1 cellular context compared by ENCODE assay signal in the genomic region with DNA sequence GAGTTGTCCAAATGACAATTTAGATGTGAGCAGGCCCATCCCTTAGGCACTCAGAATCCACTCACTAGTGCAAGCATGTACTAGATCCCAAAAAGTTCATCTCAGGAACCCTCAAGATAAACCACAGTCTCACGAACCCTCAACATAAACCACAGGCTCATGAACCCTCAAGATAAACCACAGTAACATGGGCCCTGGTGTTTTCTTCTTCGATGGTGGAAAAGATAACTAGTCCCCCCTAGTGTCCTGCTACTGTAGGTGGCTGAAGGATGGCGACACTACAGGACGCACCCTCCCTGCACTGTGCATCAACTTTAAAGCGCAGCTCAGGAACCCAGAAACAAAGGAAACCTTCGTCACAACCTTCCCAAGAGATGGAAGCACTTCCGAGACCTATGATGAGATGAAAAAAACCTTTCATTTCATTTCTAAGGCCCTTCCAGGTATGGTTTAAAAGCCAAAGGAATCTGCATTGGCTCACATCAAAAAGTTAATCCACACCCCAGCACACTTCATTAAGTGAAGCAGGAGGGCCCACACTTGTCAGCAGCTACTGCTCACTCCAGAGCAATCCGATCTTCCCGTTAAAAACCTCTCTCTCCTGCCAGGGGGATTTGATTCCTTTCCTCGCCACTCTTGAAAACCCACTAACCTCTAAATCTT.
TF ChIP-seq lines count a peak whose summit lies in the region.

No MANE protein-coding gene starts in this region.

TF ChIP-seq in GM12878, 131 proteins besides CTCF, POLR2A, EP300 and RAD21 (continued from another document):
- TF ChIP-seq, protein P1, sequence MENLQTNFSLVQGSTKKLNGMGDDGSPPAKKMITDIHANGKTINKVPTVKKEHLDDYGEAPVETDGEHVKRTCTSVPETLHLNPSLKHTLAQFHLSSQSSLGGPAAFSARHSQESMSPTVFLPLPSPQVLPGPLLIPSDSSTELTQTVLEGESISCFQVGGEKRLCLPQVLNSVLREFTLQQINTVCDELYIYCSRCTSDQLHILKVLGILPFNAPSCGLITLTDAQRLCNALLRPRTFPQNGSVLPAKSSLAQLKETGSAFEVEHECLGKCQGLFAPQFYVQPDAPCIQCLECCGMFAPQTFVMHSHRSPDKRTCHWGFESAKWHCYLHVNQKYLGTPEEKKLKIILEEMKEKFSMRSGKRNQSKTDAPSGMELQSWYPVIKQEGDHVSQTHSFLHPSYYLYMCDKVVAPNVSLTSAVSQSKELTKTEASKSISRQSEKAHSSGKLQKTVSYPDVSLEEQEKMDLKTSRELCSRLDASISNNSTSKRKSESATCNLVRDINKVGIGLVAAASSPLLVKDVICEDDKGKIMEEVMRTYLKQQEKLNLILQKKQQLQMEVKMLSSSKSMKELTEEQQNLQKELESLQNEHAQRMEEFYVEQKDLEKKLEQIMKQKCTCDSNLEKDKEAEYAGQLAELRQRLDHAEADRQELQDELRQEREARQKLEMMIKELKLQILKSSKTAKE (IDR thresholded peaks at IDR 0.05; ENCODE audit: low read depth, poor library complexity, severe bottlenecking), result peak; percentile 51
- TF ChIP-seq GATAD2B (conservative IDR thresholded peaks at IDR 0.05; ENCODE audit: low read depth), result peak; percentile 62; the same call in 1 of the 2 replicates
- TF ChIP-seq POLR2AphosphoS5 (IDR thresholded peaks at IDR 0.05; ENCODE audit: low read length), result no peak
- TF ChIP-seq NFIC (IDR thresholded peaks at IDR 0.05; ENCODE audit: low read depth, low read length), result 0 out of 2 replicates have a peak, but pooled peaks have one; percentile 13
- no peak for TF ChIP-seq JUND (IDR thresholded peaks at IDR 0.05; ENCODE audit: low read depth, low read length)
- TF ChIP-seq RB1 (IDR thresholded peaks at IDR 0.05; ENCODE audit: borderline replicate concordance), result no peak
- no peak for TF ChIP-seq KAT2A (conservative IDR thresholded peaks at IDR 0.05; ENCODE audit: control insufficient read depth, low read depth, low read length)
- TF ChIP-seq CBFB (IDR thresholded peaks at IDR 0.05; ENCODE audit: low read depth), result peak; percentile 93
- TF ChIP-seq LARP7 (IDR thresholded peaks at IDR 0.05), result 0 out of 2 replicates have a peak, but pooled peaks have one; percentile 37
